In the genomic region with DNA sequence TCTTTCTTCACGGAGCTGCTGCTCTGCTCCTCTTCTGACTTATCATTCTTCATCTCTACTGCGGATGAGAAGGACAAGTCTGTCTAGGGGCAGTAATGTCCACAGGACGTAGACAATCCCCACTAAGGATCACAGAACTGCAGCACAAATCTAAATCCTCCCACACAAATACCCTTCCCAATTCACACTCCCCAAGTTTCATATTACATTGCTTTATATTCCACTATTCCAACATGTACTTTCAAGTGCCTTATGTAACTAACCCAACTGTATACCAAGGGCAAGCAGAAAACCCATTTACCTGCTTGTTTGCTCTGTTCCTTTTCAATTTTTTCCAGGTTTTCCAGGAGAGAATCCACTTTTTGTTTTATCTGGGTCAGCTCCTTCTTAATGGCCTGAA, we compare ENCODE assay signal across 2 cellular contexts.
TF ChIP-seq lines count a peak whose summit lies in the region.

No MANE protein-coding gene starts in this region.

TF ChIP-seq in WTC11, 78 proteins besides CTCF, POLR2A, EP300 and RAD21:
- TF ChIP-seq, protein P1, sequence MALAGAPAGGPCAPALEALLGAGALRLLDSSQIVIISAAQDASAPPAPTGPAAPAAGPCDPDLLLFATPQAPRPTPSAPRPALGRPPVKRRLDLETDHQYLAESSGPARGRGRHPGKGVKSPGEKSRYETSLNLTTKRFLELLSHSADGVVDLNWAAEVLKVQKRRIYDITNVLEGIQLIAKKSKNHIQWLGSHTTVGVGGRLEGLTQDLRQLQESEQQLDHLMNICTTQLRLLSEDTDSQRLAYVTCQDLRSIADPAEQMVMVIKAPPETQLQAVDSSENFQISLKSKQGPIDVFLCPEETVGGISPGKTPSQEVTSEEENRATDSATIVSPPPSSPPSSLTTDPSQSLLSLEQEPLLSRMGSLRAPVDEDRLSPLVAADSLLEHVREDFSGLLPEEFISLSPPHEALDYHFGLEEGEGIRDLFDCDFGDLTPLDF (CRISPR knock-in tag; IDR thresholded peaks at IDR 0.05) = no peak
- TF ChIP-seq ZNF263 (CRISPR knock-in tag; IDR thresholded peaks at IDR 0.05; ENCODE audit: low read depth) (no peak), ZNF671 (CRISPR knock-in tag; IDR thresholded peaks at IDR 0.05) (no peak), ESRRA (CRISPR knock-in tag; IDR thresholded peaks at IDR 0.05; ENCODE audit: borderline replicate concordance) (no peak), JAZF1 (CRISPR knock-in tag; IDR thresholded peaks at IDR 0.05) (no peak), OVOL2 (CRISPR knock-in tag; IDR thresholded peaks at IDR 0.05; ENCODE audit: borderline replicate concordance) (no peak)
- TF ChIP-seq, protein P2, sequence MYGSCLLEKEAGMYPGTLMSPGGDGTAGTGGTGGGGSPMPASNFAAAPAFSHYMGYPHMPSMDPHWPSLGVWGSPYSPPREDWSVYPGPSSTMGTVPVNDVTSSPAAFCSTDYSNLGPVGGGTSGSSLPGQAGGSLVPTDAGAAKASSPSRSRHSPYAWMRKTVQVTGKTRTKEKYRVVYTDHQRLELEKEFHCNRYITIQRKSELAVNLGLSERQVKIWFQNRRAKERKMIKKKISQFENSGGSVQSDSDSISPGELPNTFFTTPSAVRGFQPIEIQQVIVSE (CRISPR knock-in tag; IDR thresholded peaks at IDR 0.05; ENCODE audit: borderline replicate concordance) = no peak
- TF ChIP-seq, protein P3, sequence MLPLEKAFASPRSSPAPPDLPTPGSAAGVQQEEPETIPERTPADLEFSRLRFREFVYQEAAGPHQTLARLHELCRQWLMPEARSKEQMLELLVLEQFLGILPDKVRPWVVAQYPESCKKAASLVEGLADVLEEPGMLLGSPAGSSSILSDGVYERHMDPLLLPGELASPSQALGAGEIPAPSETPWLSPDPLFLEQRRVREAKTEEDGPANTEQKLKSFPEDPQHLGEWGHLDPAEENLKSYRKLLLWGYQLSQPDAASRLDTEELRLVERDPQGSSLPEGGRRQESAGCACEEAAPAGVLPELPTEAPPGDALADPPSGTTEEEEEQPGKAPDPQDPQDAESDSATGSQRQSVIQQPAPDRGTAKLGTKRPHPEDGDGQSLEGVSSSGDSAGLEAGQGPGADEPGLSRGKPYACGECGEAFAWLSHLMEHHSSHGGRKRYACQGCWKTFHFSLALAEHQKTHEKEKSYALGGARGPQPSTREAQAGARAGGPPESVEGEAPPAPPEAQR (CRISPR knock-in tag; IDR thresholded peaks at IDR 0.05) = no peak
- TF ChIP-seq, protein P4, sequence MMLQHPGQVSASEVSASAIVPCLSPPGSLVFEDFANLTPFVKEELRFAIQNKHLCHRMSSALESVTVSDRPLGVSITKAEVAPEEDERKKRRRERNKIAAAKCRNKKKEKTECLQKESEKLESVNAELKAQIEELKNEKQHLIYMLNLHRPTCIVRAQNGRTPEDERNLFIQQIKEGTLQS (CRISPR knock-in tag; conservative IDR thresholded peaks at IDR 0.05) = no peak

TF ChIP-seq in SK-N-SH, 30 proteins besides CTCF, POLR2A, EP300 and RAD21:
- TF ChIP-seq, protein P5, sequence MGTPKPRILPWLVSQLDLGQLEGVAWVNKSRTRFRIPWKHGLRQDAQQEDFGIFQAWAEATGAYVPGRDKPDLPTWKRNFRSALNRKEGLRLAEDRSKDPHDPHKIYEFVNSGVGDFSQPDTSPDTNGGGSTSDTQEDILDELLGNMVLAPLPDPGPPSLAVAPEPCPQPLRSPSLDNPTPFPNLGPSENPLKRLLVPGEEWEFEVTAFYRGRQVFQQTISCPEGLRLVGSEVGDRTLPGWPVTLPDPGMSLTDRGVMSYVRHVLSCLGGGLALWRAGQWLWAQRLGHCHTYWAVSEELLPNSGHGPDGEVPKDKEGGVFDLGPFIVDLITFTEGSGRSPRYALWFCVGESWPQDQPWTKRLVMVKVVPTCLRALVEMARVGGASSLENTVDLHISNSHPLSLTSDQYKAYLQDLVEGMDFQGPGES (IDR thresholded peaks at IDR 0.05; ENCODE audit: low read depth, low read length) = no peak
